ENCODE assay signal across 16 cellular contexts in genomic region chr20:36145877-36146707, GRCh38. TPM values are rescaled to one million over a fixed set of nuclear protein-coding genes. Genes with fewer than 3 reads are reported as not detected.
DNase-seq lines count a peak whose midpoint lies in the region; ATAC-seq, FAIRE-seq and TF ChIP-seq lines count a peak whose summit lies in the region.
"Had no signal": no experiment of that assay in that cellular context is flagged by ENCODE, and none has a peak within 500 bp of the region (broad histone marks: within the 10 kb centered on the region; RNA-seq: fewer than 3 reads in every experiment).

No MANE protein-coding gene starts in this region.

- in situ Hi-C loops in gastrocnemius medialis (cut with MboI; ENCODE audit: low sequenced_read_pairs in 4 of 4) = no loop called here

- no peaks in the 10 kb centered on the region for H3K36me3 ChIP-seq in heart right ventricle
- no peaks in the 10 kb centered on the region for H3K36me3 ChIP-seq in gastrocnemius medialis
- H3K36me3 ChIP-seq: ovary had no signal

- no peak for DNase-seq in GM12892 (ENCODE audit: insufficient read length)
- DNase-seq in heart right ventricle = peak; percentile 57 to 68
- DNase-seq in gastrocnemius medialis = peak; percentile 54 to 70
- DNase-seq in activated CD4-positive, alpha-beta T cell treated with anti-CD3 and anti-CD28 coated beads, Interleukin-2, amount 50 U/mL, for 4 hours = no peak
- DNase-seq in ureter (ENCODE audit: low spot score) = no peak
- DNase-seq in NCI-H345 (lab: John Stamatoyannopoulos, UW) = no peak
- DNase-seq: activated CD4-positive, alpha-beta T cell treated with anti-CD3 and anti-CD28 coated beads, Interleukin-2, amount 10 ng/mL, durations not matched to agents 7 days and 5 days; activated effector memory CD4-positive, alpha-beta T cell treated with anti-CD3 and anti-CD28 coated beads, Interleukin-2, amount 50 U/mL, for 16 hours; OCI-M1; ovary; stimulated activated CD4-positive, alpha-beta T cell treated with anti-CD3 and anti-CD28 coated beads, Interleukin-2, amount 100 ng/mL, for 24 hours had no signal

- H3K9me3 ChIP-seq in heart right ventricle (no peaks in the 10 kb centered on the region), gastrocnemius medialis (no peaks in the 10 kb centered on the region)
- H3K9me3 ChIP-seq: ovary had no signal

- intact Hi-C loops in heart right ventricle (cut with DNase I) (no loop called here), gastrocnemius medialis (cut with DNase I; ENCODE audit: low total_unique reads) (loop anchor here (5.0 to 10.0 kb wide), 2 partner anchors 94 to 681 kb away; no protein-coding TSS in a partner anchor)

- H3K27me3 ChIP-seq in heart right ventricle (no peaks in the 10 kb centered on the region), gastrocnemius medialis (no peaks in the 10 kb centered on the region)
- H3K27me3 ChIP-seq: ovary had no signal

- H3K9me3 Mint-ChIP-seq in activated T-helper 17 cell treated with anti-CD3 and anti-CD28 coated beads, Interleukin-2, amount 50 U/mL, for 72 hours = no peaks in the 10 kb centered on the region
- H3K9me3 Mint-ChIP-seq: activated CD4-positive, alpha-beta T cell treated with anti-CD3 and anti-CD28 coated beads, Interleukin-2, amount 10 ng/mL, durations not matched to agents 7 days and 5 days; stimulated activated memory B cell treated with anti-CD40 and anti-IgM and Interleukin-4, amounts not matched to agents 10 μg/mL and 1 μg/mL and 100 μg/mL, for 72 hours; T-helper 1 cell treated with Interleukin-12 subunit alpha and Interleukin-12 subunit beta and Interleukin-4 antibody, amounts not matched to agents 30 μg/mL and 1 μg/mL, for 36 hours had no signal

- peak overlapping the region; percentile 15 for H3K27ac Mint-ChIP-seq in activated T-helper 17 cell treated with anti-CD3 and anti-CD28 coated beads, Interleukin-2, amount 50 U/mL, for 72 hours
- H3K27ac Mint-ChIP-seq: activated CD4-positive, alpha-beta T cell treated with anti-CD3 and anti-CD28 coated beads, Interleukin-2, amount 10 ng/mL, durations not matched to agents 7 days and 5 days; stimulated activated memory B cell treated with anti-CD40 and anti-IgM and Interleukin-4, amounts not matched to agents 10 μg/mL and 1 μg/mL and 100 μg/mL, for 72 hours; T-helper 1 cell treated with Interleukin-12 subunit alpha and Interleukin-12 subunit beta and Interleukin-4 antibody, amounts not matched to agents 30 μg/mL and 1 μg/mL, for 36 hours had no signal

- no peaks in the 10 kb centered on the region for H3K36me3 Mint-ChIP-seq in activated T-helper 17 cell treated with anti-CD3 and anti-CD28 coated beads, Interleukin-2, amount 50 U/mL, for 72 hours (ENCODE audit: low read depth)
- H3K36me3 Mint-ChIP-seq: stimulated activated memory B cell treated with anti-CD40 and anti-IgM and Interleukin-4, amounts not matched to agents 10 μg/mL and 1 μg/mL and 100 μg/mL, for 72 hours had no signal

- H3K27ac ChIP-seq in heart right ventricle (peak overlapping the region in 9 of 10 donors; percentile 46 to 79 (median 68)), gastrocnemius medialis (peak overlapping the region; percentile 71 to 86 (median 80))
- H3K27ac ChIP-seq: ovary had no signal

- H3K4me3 Mint-ChIP-seq in activated T-helper 17 cell treated with anti-CD3 and anti-CD28 coated beads, Interleukin-2, amount 50 U/mL, for 72 hours = no peak overlapping the region
- H3K4me3 Mint-ChIP-seq: activated CD4-positive, alpha-beta T cell treated with anti-CD3 and anti-CD28 coated beads, Interleukin-2, amount 10 ng/mL, durations not matched to agents 7 days and 5 days; stimulated activated memory B cell treated with anti-CD40 and anti-IgM and Interleukin-4, amounts not matched to agents 10 μg/mL and 1 μg/mL and 100 μg/mL, for 72 hours; T-helper 1 cell treated with Interleukin-12 subunit alpha and Interleukin-12 subunit beta and Interleukin-4 antibody, amounts not matched to agents 30 μg/mL and 1 μg/mL, for 36 hours had no signal

- peak; percentile 36 for FAIRE-seq in GM12892 (lab: Jason Lieb, UNC)

- TF ChIP-seq CTCF in heart right ventricle (IDR thresholded peaks at IDR 0.05) (no peak), gastrocnemius medialis (IDR thresholded peaks at IDR 0.05 in 4 of 5, conservative IDR thresholded peaks at IDR 0.05 in 1 of 5) (no peak)

- H3K4me3 ChIP-seq in heart right ventricle (peak overlapping the region in 1 of 10 donors; percentile 15), gastrocnemius medialis (peak overlapping the region in 2 of 4 donors; percentile 26 to 34)
- H3K4me3 ChIP-seq: ovary had no signal

- peaks cover 31% of the 10 kb centered on the region for H3K27me3 Mint-ChIP-seq in activated T-helper 17 cell treated with anti-CD3 and anti-CD28 coated beads, Interleukin-2, amount 50 U/mL, for 72 hours

- TF ChIP-seq POLR2A in GM12892 (IDR thresholded peaks at IDR 0.05; ENCODE audit: low read depth, low read length) (no peak), gastrocnemius medialis (IDR thresholded peaks at IDR 0.05) (peak; percentile 48 to 65)

- no peaks in the 10 kb centered on the region for H3K4me1 Mint-ChIP-seq in activated T-helper 17 cell treated with anti-CD3 and anti-CD28 coated beads, Interleukin-2, amount 50 U/mL, for 72 hours

- no peak for ATAC-seq in activated T-helper 17 cell treated with anti-CD3 and anti-CD28 coated beads, Interleukin-2, amount 50 U/mL, for 72 hours (replicated peaks)
- ATAC-seq in heart right ventricle (peak; percentile 58 to 92 (median 81)), gastrocnemius medialis (peak; percentile 58 to 65), HG03280 (IDR thresholded peaks at IDR 0.05; ENCODE audit: unreplicated experiment) (no peak)
- ATAC-seq: left lobe of liver; stimulated activated memory B cell treated with anti-CD40 and anti-IgM and Interleukin-4, amounts not matched to agents 10 μg/mL and 1 μg/mL and 100 μg/mL, for 72 hours had no signal

- H3K4me1 ChIP-seq in heart right ventricle (peaks cover 8 to 65% (median 29%) of the 10 kb centered on the region in 9 donors), gastrocnemius medialis (peaks cover 22 to 54% of the 10 kb centered on the region in 2 donors)

- 42 to 55% methylated on average over 12 of the region's 12 CpGs for WGBS in heart right ventricle, 2 donors

RNA-seq across cellular contexts. Expression of gene EPB41L1, which starts 8.4 kb away (rescaled TPM):
- 0.70 TPM for polyA plus RNA-seq in GM12892 (2012; ENCODE audit: missing spikeins)
- total RNA-seq in activated T-helper 17 cell treated with anti-CD3 and anti-CD28 coated beads, Interleukin-2, amount 50 U/mL, for 72 hours = 1 to 10 TPM in 1 of 2 donors, under 1 TPM in 1; 0.26 to 1.0 TPM
- 10 to 100 TPM; 11.1 to 21.7 (median 16.9) TPM for total RNA-seq in heart right ventricle
- polyA plus RNA-seq in heart right ventricle = 1 to 10 TPM; 7.5 to 8.0 TPM
- total RNA-seq in gastrocnemius medialis = 10 to 100 TPM in 2 of 4 donors, 1 to 10 TPM in 2; 2.3 to 11.4 (median 7.4) TPM
- total RNA-seq in ureter = 165 TPM

Comparison
In these comparisons a context has a peak if more than half of its experiments do, and no peak if none do; other contexts are left out.
1. DNase-seq: peak in heart right ventricle (2 of 2) and gastrocnemius medialis (2 of 2); none in GM12892 (single experiment), activated CD4-positive, alpha-beta T cell treated with anti-CD3 and anti-CD28 coated beads, Interleukin-2, amount 50 U/mL, for 4 hours (0 of 2), ureter (single experiment) and NCI-H345 (single experiment).
2. ATAC-seq: peak in heart right ventricle (8 of 8) and gastrocnemius medialis (2 of 2); none in activated T-helper 17 cell treated with anti-CD3 and anti-CD28 coated beads, Interleukin-2, amount 50 U/mL, for 72 hours (single experiment) and HG03280 (single experiment).